ENCODE assay signal across 32 cellular contexts in the genomic region with DNA sequence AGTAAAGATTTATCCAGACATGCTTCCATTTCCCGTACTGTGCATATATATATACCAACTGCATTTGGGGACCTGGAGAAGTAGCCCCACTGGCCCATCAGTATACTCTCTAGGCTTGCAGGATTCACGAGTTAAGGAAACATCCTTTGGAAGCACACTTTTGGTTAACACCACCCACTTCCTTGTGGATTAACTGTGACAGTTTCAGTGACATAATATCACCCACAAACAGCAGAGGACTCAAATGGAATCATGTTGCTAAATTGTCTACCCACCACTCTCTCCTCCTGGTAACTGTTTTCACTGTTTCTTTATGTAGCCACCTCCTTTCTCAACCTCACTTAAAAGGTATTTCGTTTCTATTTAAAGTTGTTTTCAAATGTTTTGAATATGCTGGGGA. TPM values are rescaled to one million over a fixed set of nuclear protein-coding genes. Genes with fewer than 3 reads are reported as not detected.
"Had no signal": no experiment of that assay in that cellular context is flagged by ENCODE, and none has a peak within 500 bp of the region (broad histone marks: within the 10 kb centered on the region; RNA-seq: fewer than 3 reads in every experiment).

No MANE protein-coding gene starts in this region.

- H3K27me3 ChIP-seq: ascending aorta, breast epithelium had no signal

- H3K27ac ChIP-seq: ascending aorta, breast epithelium, WERI-Rb-1 had no signal

- H3K4me1 Mint-ChIP-seq: activated T-helper 17 cell treated with anti-CD3 and anti-CD28 coated beads, Interleukin-2, amount 50 U/mL, for 72 hours had no signal

- H3K27ac Mint-ChIP-seq: activated CD8-positive, alpha-beta T cell treated with anti-CD3 and anti-CD28 coated beads for 36 hours; activated naive CD8-positive, alpha-beta T cell treated with anti-CD3 and anti-CD28 coated beads for 36 hours; activated T-cell treated with anti-CD3 and anti-CD28 coated beads, Interleukin-2, amount 50 U/mL, for 72 hours; activated T-helper 17 cell treated with anti-CD3 and anti-CD28 coated beads, Interleukin-2, amount 50 U/mL, for 72 hours had no signal

- H3K9me3 ChIP-seq: ascending aorta, breast epithelium, MG63 had no signal

- ATAC-seq: activated CD8-positive, alpha-beta T cell treated with anti-CD3 and anti-CD28 coated beads for 36 hours; activated T-cell treated with anti-CD3 and anti-CD28 coated beads, Interleukin-2, amount 50 U/mL, for 72 hours; activated T-helper 17 cell treated with anti-CD3 and anti-CD28 coated beads, Interleukin-2, amount 50 U/mL, for 72 hours had no signal

- H3K4me1 ChIP-seq: ascending aorta, breast epithelium had no signal

- H3K4me3 ChIP-seq: ascending aorta, breast epithelium, MG63 had no signal

- H3K9me3 Mint-ChIP-seq: activated CD8-positive, alpha-beta T cell treated with anti-CD3 and anti-CD28 coated beads for 36 hours; activated naive CD8-positive, alpha-beta T cell treated with anti-CD3 and anti-CD28 coated beads for 36 hours; activated T-cell treated with anti-CD3 and anti-CD28 coated beads, Interleukin-2, amount 50 U/mL, for 72 hours; activated T-helper 17 cell treated with anti-CD3 and anti-CD28 coated beads, Interleukin-2, amount 50 U/mL, for 72 hours had no signal

- H3K4me3 Mint-ChIP-seq: activated CD8-positive, alpha-beta T cell treated with anti-CD3 and anti-CD28 coated beads for 36 hours; activated naive CD8-positive, alpha-beta T cell treated with anti-CD3 and anti-CD28 coated beads for 36 hours; activated T-cell treated with anti-CD3 and anti-CD28 coated beads, Interleukin-2, amount 50 U/mL, for 72 hours; activated T-helper 17 cell treated with anti-CD3 and anti-CD28 coated beads, Interleukin-2, amount 50 U/mL, for 72 hours had no signal

- H3K36me3 Mint-ChIP-seq: activated naive CD8-positive, alpha-beta T cell treated with anti-CD3 and anti-CD28 coated beads for 36 hours had no signal

- DNase-seq: activated CD4-positive, alpha-beta T cell treated with anti-CD3 and anti-CD28 coated beads for 1 hour; activated CD4-positive, alpha-beta T cell treated with anti-CD3 and anti-CD28 coated beads for 48 hours; activated CD4-positive, CD25-positive, alpha-beta regulatory T cell; activated CD8-positive, alpha-beta T cell treated with anti-CD3 and anti-CD28 coated beads for 36 hours; activated effector memory CD4-positive, alpha-beta T cell treated with anti-CD3 and anti-CD28 coated beads, Interleukin-2, amount 50 U/mL, for 16 hours; activated naive CD4-positive, alpha-beta T cell; activated naive CD4-positive, alpha-beta T cell treated with anti-CD3 and anti-CD28 coated beads, Interleukin-2, amount 50 U/mL, for 16 hours; activated naive CD8-positive, alpha-beta T cell treated with anti-CD3 and anti-CD28 coated beads for 36 hours; activated T-cell treated with anti-CD3 and anti-CD28 coated beads, Interleukin-2, amount 50 U/mL, for 1 hour; activated T-cell treated with anti-CD3 and anti-CD28 coated beads, Interleukin-2, amount 50 U/mL, for 72 hours; amniotic stem cell; cerebellar nuclear complex; Karpas-422; MG63; NCI-H1105; NCI-H1417 treated with DMSO at 0.1 percent for 48 hours; NCI-H187 treated with DMSO at 0.1 percent for 48 hours; NCI-H2081 treated with DMSO at 0.1 percent for 48 hours; NCI-H345; NCI-H524 treated with DMSO at 0.1 percent for 48 hours; OCI-M1; Right ventricle myocardium superior; SW 1271; T-helper 1 cell; T-helper 2 cell; T-helper 9 cell; WERI-Rb-1 had no signal

- H3K36me3 ChIP-seq: ascending aorta, breast epithelium, MG63, WERI-Rb-1 had no signal

RNA-seq across cellular contexts. Expression of a gene that starts 55.0 kb away (rescaled TPM):
- total RNA-seq: activated CD8-positive, alpha-beta T cell treated with anti-CD3 and anti-CD28 coated beads for 36 hours; activated naive CD8-positive, alpha-beta T cell treated with anti-CD3 and anti-CD28 coated beads for 36 hours; activated T-cell treated with anti-CD3 and anti-CD28 coated beads, Interleukin-2, amount 50 U/mL, for 72 hours; activated T-helper 17 cell treated with anti-CD3 and anti-CD28 coated beads, Interleukin-2, amount 50 U/mL, for 72 hours; ascending aorta; breast epithelium; cardiac septum; NCI-H460; Right ventricle myocardium superior had no signal
